ENCODE assay signal across 14 cellular contexts in the genomic region with DNA sequence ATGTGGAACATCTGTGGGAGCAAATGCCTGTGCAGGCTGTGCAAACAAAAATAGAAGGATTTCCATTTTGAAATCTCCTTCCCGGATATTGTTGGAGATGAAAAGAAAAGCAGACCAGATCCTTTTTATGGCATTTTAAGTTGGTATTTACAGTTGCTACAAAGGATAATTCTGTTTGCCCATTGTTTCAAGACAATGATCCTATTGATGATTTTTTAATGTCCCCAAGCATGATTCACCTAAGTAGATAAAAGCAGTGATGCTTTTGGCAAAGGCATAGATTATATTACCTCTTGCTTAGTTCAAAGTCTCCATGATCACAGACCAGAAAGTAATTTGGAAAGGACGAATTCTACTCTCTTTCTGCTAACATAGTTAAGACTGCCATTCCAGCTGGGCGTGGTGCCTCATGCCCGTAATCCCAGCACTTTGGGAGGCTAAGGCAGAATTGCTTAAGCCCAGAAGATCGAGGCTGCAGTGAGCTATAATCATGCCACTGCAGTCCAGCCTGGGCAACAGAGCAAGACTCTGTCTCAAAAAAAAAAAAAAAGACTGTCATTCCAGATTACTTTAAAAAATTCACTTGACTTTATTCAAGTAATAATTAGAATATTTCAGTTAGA.
"Had no signal": no experiment of that assay in that cellular context is flagged by ENCODE, and none has a peak within 500 bp of the region (broad histone marks: within the 10 kb centered on the region; RNA-seq: fewer than 3 reads in every experiment).

No MANE protein-coding gene starts in this region.

- H3K36me3 ChIP-seq: gastroesophageal sphincter, heart right ventricle, neural progenitor cell, spleen, thoracic aorta had no signal

- H3K4me3 ChIP-seq: gastroesophageal sphincter, heart right ventricle, neural progenitor cell, spleen, thoracic aorta had no signal

- H3K27me3 ChIP-seq: gastroesophageal sphincter, heart right ventricle, neural progenitor cell, spleen had no signal

- H3K9ac ChIP-seq: neural progenitor cell had no signal

- ATAC-seq: gastroesophageal sphincter; heart right ventricle; sciatic nerve; stimulated activated naive CD8-positive, alpha-beta T cell treated with anti-CD3 and anti-CD28 coated beads, Interleukin-15, amount 100 ng/mL, for 72 hours had no signal

- H3K4me1 ChIP-seq: gastroesophageal sphincter, heart right ventricle, neural progenitor cell, spleen had no signal

- DNase-seq: activated CD4-positive, CD25-positive, alpha-beta regulatory T cell treated with anti-CD3 and anti-CD28 coated beads, Interleukin-2, amount 50 U/mL, for 72 hours; activated naive CD4-positive, alpha-beta T cell treated with Interleukin-2 at 50 U/mL for 16 hours; aorta; dermis blood vessel endothelial cell; endodermal cell; heart right ventricle; naive B cell; spleen; stimulated activated naive CD8-positive, alpha-beta T cell treated with anti-CD3 and anti-CD28 coated beads, Interleukin-15, amount 100 ng/mL, for 72 hours; T1000 had no signal
